ENCODE assay signal across 1 cellular context in the genomic region with DNA sequence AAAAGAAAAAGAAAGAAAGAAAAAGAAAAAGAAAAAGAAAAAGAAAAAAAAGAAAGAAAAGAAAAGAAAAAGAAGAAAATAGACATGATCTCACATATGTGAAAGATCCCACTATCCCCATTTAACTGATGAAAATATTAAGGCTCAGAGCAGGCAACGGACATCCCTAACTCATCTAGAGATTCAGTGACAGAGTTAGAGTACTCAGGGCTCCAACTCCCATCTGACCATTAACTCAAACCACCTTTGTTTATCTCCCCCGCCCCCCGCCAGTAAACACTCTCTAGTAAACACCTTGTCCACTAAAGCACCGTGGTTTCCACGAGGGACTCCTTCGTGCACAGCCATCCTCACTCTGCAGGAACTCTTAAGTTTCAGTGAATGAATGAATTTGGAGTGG.
A peak's percentile ranks its signal among the peaks of the same experiment; 100 is the strongest.
TF ChIP-seq lines count a peak whose summit lies in the region.

No MANE protein-coding gene starts in this region.

TF ChIP-seq in WTC11, 78 proteins besides CTCF, POLR2A, EP300 and RAD21 (continued from another document):
- TF ChIP-seq, protein P1, sequence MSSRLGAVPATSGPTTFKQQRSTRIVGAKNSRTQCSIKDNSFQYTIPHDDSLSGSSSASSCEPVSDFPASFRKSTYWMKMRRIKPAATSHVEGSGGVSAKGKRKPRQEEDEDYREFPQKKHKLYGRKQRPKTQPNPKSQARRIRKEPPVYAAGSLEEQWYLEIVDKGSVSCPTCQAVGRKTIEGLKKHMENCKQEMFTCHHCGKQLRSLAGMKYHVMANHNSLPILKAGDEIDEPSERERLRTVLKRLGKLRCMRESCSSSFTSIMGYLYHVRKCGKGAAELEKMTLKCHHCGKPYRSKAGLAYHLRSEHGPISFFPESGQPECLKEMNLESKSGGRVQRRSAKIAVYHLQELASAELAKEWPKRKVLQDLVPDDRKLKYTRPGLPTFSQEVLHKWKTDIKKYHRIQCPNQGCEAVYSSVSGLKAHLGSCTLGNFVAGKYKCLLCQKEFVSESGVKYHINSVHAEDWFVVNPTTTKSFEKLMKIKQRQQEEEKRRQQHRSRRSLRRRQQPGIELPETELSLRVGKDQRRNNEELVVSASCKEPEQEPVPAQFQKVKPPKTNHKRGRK (CRISPR knock-in tag; IDR thresholded peaks at IDR 0.05; ENCODE audit: borderline replicate concordance), result no peak
- TF ChIP-seq FOXP1 (CRISPR knock-in tag; IDR thresholded peaks at IDR 0.05; ENCODE audit: borderline replicate concordance) (no peak), FOXK1 (CRISPR knock-in tag; IDR thresholded peaks at IDR 0.05) (0 out of 2 replicates have a peak, but pooled peaks have one; percentile 35), ZNF121 (CRISPR knock-in tag; IDR thresholded peaks at IDR 0.05) (no peak)
TF ChIP-seq in WTC11: peak in this region for 2.
